In genomic region chr20:64041781-64042771, GRCh38 we compare ENCODE assay signal across 1 cellular context.
TF ChIP-seq lines count a peak whose summit lies in the region.

No MANE protein-coding gene starts in this region.

TF ChIP-seq in HepG2, 621 proteins besides CTCF, POLR2A, EP300 and RAD21 (continued from another document and continues in another):
- TF ChIP-seq ZNF572 (CRISPR knock-in tag; IDR thresholded peaks at IDR 0.05) (peak; percentile 20; the same call in 1 of the 2 replicates), TFDP1 (CRISPR knock-in tag; IDR thresholded peaks at IDR 0.05; ENCODE audit: borderline replicate concordance) (peak; percentile 79; the same call in 1 of the 2 replicates), ZNF232 (CRISPR knock-in tag; IDR thresholded peaks at IDR 0.05; ENCODE audit: borderline replicate concordance) (no peak; the same call in 1 of the 2 replicates), SMAD1 (CRISPR knock-in tag; IDR thresholded peaks at IDR 0.05; ENCODE audit: borderline replicate concordance, low read depth) (peak; percentile 97; the same call in 1 of the 2 replicates), PLSCR1 (CRISPR knock-in tag; IDR thresholded peaks at IDR 0.05; ENCODE audit: borderline replicate concordance) (no peak), ZNF646 (CRISPR knock-in tag; IDR thresholded peaks at IDR 0.05) (no peak), MAZ (IDR thresholded peaks at IDR 0.05; ENCODE audit: borderline replicate concordance, low read depth, low read length) (0 out of 2 replicates have a peak, but pooled peaks have one; percentile 35), MAZ (CRISPR knock-in tag; IDR thresholded peaks at IDR 0.05; ENCODE audit: low read depth) (peak; percentile 69; the same call in 1 of the 2 replicates), ZMYM4 (CRISPR knock-in tag; IDR thresholded peaks at IDR 0.05) (0 out of 2 replicates have a peak, but pooled peaks have one; percentile 21), NCOA5 (CRISPR knock-in tag; IDR thresholded peaks at IDR 0.05) (no peak), ZFYVE20 (CRISPR knock-in tag; IDR thresholded peaks at IDR 0.05; ENCODE audit: borderline replicate concordance, low read depth) (no peak), LRRFIP1 (CRISPR knock-in tag; conservative IDR thresholded peaks at IDR 0.05) (no peak), DBP (CRISPR knock-in tag; IDR thresholded peaks at IDR 0.05; ENCODE audit: not compliant biosample characterization) (no peak), ZBTB10 (CRISPR knock-in tag; IDR thresholded peaks at IDR 0.05; ENCODE audit: borderline replicate concordance) (peak; percentile 66; the same call in 1 of the 2 replicates), RBAK (CRISPR knock-in tag; IDR thresholded peaks at IDR 0.05) (no peak), ADNP (CRISPR knock-in tag; IDR thresholded peaks at IDR 0.05) (no peak), POGZ (CRISPR knock-in tag; IDR thresholded peaks at IDR 0.05) (no peak), AGO1 (IDR thresholded peaks at IDR 0.05; ENCODE audit: low read depth, low read length, poor library complexity, severe bottlenecking) (peak; percentile 99), TBX3 (IDR thresholded peaks at IDR 0.05; ENCODE audit: borderline replicate concordance) (no peak), KLF11 (CRISPR knock-in tag; IDR thresholded peaks at IDR 0.05) (no peak; the same call in 1 of the 2 replicates), ZHX2 (IDR thresholded peaks at IDR 0.05; ENCODE audit: low read depth) (0 out of 2 replicates have a peak, but pooled peaks have one; percentile 6), ZHX2 (CRISPR knock-in tag; IDR thresholded peaks at IDR 0.05; ENCODE audit: borderline replicate concordance) (no peak), THAP8 (CRISPR knock-in tag; IDR thresholded peaks at IDR 0.05; ENCODE audit: borderline replicate concordance) (no peak; the same call in 1 of the 2 replicates), ZBTB14 (CRISPR knock-in tag; IDR thresholded peaks at IDR 0.05) (0 out of 2 replicates have a peak, but pooled peaks have one; percentile 2), ZNF292 (CRISPR knock-in tag; IDR thresholded peaks at IDR 0.05; ENCODE audit: borderline replicate concordance, low read depth) (no peak; the same call in 1 of the 2 replicates), ATF7-NPFF (CRISPR knock-in tag; IDR thresholded peaks at IDR 0.05; ENCODE audit: low read depth) (peak; percentile 83), HDAC1 (CRISPR knock-in tag; IDR thresholded peaks at IDR 0.05) (peak; percentile 54), YEATS2 (CRISPR knock-in tag; IDR thresholded peaks at IDR 0.05; ENCODE audit: borderline replicate concordance) (no peak; the same call in 1 of the 2 replicates)
